In the genomic region with DNA sequence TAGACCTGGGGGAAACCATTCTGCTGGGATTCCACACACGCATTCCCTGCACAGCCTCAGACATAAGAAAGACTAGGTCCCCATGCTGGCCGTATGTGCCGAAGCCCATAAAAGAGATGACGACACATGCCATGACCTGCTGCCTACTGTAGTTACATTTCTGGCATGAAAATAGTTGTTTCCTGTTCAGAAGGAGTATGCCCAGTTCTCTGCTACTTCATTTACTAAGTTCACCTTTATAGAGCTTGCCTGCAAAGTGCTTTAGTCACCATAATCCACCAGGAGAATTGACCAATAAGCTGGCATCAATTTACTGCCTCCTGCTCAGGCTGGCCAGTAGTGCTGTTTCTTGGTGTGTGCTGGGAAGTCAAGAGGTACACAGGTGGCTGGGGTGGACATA, we compare ENCODE assay signal across 16 cellular contexts.
DNase-seq lines count a peak whose midpoint lies in the region; ATAC-seq, FAIRE-seq and TF ChIP-seq lines count a peak whose summit lies in the region.
"Had no signal": no experiment of that assay in that cellular context is flagged by ENCODE, and none has a peak within 500 bp of the region (broad histone marks: within the 10 kb centered on the region; RNA-seq: fewer than 3 reads in every experiment).

No MANE protein-coding gene starts in this region.

- ATAC-seq in left colon (peak; percentile 86), upper lobe of left lung (ENCODE audit: low FRiP score in 2 of 2) (no peak), HG02623 (IDR thresholded peaks at IDR 0.05; ENCODE audit: unreplicated experiment) (no peak)
- ATAC-seq: GM12878, HepG2 had no signal

- peaks cover 1% of the 10 kb centered on the region for H3K36me3 ChIP-seq in bronchial epithelial cell (ENCODE audit: control insufficient read depth, insufficient read depth, low read length)
- no peaks in the 10 kb centered on the region for H3K36me3 ChIP-seq in upper lobe of left lung
- H3K36me3 ChIP-seq: BE2C had no signal

- H3K4me3 ChIP-seq in bronchial epithelial cell (ENCODE audit: low read depth, low read length) (no peak overlapping the region), upper lobe of left lung (no peak overlapping the region)
- H3K4me3 ChIP-seq: GM12878, GM23248 had no signal

- no peak for DNase-seq in GM12892 (ENCODE audit: insufficient read length)
- DNase-seq in bronchial epithelial cell (ENCODE audit: low read depth): peak; percentile 68
- peak; percentile 15 to 46 for DNase-seq in left colon
- DNase-seq in renal cortical epithelial cell (ENCODE audit: low read depth): peak; percentile 34
- DNase-seq in upper lobe of left lung: no peak
- no peak for DNase-seq in NCI-H524 (lab: John Stamatoyannopoulos, UW)
- DNase-seq: BE2C; CD4-positive, alpha-beta memory T cell; DMS79; GM23248 had no signal

- H3K9me3 ChIP-seq in upper lobe of left lung: no peaks in the 10 kb centered on the region
- H3K9me3 ChIP-seq: BE2C had no signal

- no peak for TF ChIP-seq POLR2A in GM12892 (IDR thresholded peaks at IDR 0.05; ENCODE audit: low read depth, low read length)
- TF ChIP-seq POLR2A in upper lobe of left lung (IDR thresholded peaks at IDR 0.05): no peak

- intact Hi-C loops in left colon (cut with DNase I, micrococcal nuclease): no loop called here

- H3K4me1 ChIP-seq in upper lobe of left lung: peaks cover 0 to 3% (median 0%) of the 10 kb centered on the region in 4 donors
- H3K4me1 ChIP-seq: BE2C had no signal

- no peak overlapping the region for H3K27ac ChIP-seq in upper lobe of left lung
- H3K27ac ChIP-seq: C4-2B, GM23248 had no signal

- no peak for TF ChIP-seq CTCF in bronchial epithelial cell (IDR thresholded peaks at IDR 0.05; ENCODE audit: insufficient read depth, low read length, severe bottlenecking)
- TF ChIP-seq CTCF in upper lobe of left lung (IDR thresholded peaks at IDR 0.05): no peak

- TF ChIP-seq EP300 in upper lobe of left lung (IDR thresholded peaks at IDR 0.05): no peak

- no peaks in the 10 kb centered on the region for H3K27me3 ChIP-seq in bronchial epithelial cell (ENCODE audit: control insufficient read depth, insufficient read depth, low read length)
- H3K27me3 ChIP-seq in upper lobe of left lung: no peaks in the 10 kb centered on the region
- H3K27me3 ChIP-seq: BE2C had no signal

- WGBS in upper lobe of left lung, 2 donors: 91 to 97% methylated on average over 4 of the region's 4 CpGs

- FAIRE-seq in GM12892 (lab: Jason Lieb, UNC): peak; percentile 21
- FAIRE-seq in bronchial epithelial cell (lab: Jason Lieb, UNC): peak; percentile 82
- FAIRE-seq: GM12878, H54, HepG2, HTR-8/SVneo had no signal

Comparison
In these comparisons a context has a peak if more than half of its experiments do, and no peak if none do; other contexts are left out.
1. DNase-seq: peak in bronchial epithelial cell (single experiment), left colon (2 of 2) and renal cortical epithelial cell (single experiment); none in GM12892 (single experiment), upper lobe of left lung (0 of 2) and NCI-H524 (0 of 2).